In the genomic region with DNA sequence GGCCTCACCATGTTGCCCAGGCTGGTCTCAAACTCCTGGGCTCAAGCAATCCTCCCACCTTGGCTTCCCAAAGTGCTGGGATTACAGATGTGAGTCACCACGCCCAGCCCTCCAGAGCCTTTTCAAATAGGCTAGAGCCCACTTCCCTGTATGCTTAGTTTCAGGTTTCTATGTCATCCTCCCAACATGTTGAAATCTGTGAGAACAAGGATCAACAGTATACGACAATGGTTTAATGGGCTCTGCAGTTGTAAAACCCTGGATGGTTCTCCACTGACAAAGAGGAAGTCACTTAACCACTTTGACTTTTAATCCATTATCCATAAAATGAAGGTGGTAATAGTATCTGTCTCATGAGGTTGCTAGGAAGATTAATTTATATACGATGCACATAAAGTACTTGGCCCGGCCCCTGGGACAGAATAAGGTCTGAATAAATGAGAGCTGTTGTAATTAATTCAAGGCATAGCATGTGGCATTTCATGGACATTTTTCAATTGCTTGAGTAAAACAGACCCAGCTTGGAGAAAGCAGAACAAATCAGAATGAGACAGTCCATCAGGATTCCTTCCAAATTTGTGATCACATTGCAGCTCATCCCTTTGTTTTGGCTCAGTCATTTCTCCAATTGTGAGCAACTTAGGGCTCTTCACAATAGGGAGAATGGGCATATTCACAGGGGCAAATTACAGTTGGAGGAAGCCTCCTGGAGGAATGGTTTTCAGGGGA, we compare ENCODE assay signal across 11 cellular contexts.
A peak's percentile ranks its signal among the peaks of the same experiment; 100 is the strongest.
DNase-seq lines count a peak whose midpoint lies in the region; ATAC-seq and TF ChIP-seq lines count a peak whose summit lies in the region.
"Had no signal": no experiment of that assay in that cellular context is flagged by ENCODE, and none has a peak within 500 bp of the region (broad histone marks: within the 10 kb centered on the region; RNA-seq: fewer than 3 reads in every experiment).

No MANE protein-coding gene starts in this region.

- no peaks in the 10 kb centered on the region for H3K9me3 ChIP-seq in esophagus (ENCODE audit: control insufficient read depth in 2 of 2, insufficient read depth in 1 of 2, low read depth in 1 of 2, low read length in 1 of 2)
- H3K9me3 ChIP-seq in transverse colon, result no peaks in the 10 kb centered on the region
- H3K9me3 ChIP-seq: heart left ventricle had no signal

- no peaks in the 10 kb centered on the region for H3K27me3 ChIP-seq in esophagus (ENCODE audit: control insufficient read depth in 1 of 2, insufficient read depth in 2 of 2, low read length in 2 of 2)
- no peaks in the 10 kb centered on the region for H3K27me3 ChIP-seq in transverse colon
- H3K27me3 ChIP-seq: heart left ventricle had no signal

- intact Hi-C loops in transverse colon (cut with DNase I; ENCODE audit: low total_unique reads), result no loop called here

- no peak for ATAC-seq in GM18909 (IDR thresholded peaks at IDR 0.05; ENCODE audit: poor library complexity, unreplicated experiment)

- TF ChIP-seq POLR2A in transverse colon (IDR thresholded peaks at IDR 0.05), result no peak

- in situ Hi-C loops in transverse colon (cut with MboI; ENCODE audit: low pct_ligation_motif_present in 1 of 4, low pct_unique_long_range_greater_than_20kb in 1 of 4, low sequenced_read_pairs in 3 of 4), result no loop called here

- DNase-seq in NCI-H2171 treated with DMSO at 0.1 percent for 48 hours (lab: John Stamatoyannopoulos, UW), result peak; percentile 57
- DNase-seq in NCI-H2171 (lab: John Stamatoyannopoulos, UW), result no peak
- DNase-seq in NCI-H748 (lab: John Stamatoyannopoulos, UW; ENCODE audit: unreplicated experiment), result peak; percentile 97
- peak; percentile 71 for DNase-seq in transverse colon
- DNase-seq in ecto neural progenitor cell (ENCODE audit: low spot score), result no peak
- no peak for DNase-seq in NCI-H446 treated with DMSO at 0.1 percent for 48 hours (lab: John Stamatoyannopoulos, UW)
- DNase-seq: 8988T, EL, heart left ventricle had no signal

- H3K4me1 ChIP-seq in esophagus (ENCODE audit: control insufficient read depth in 2 of 2, insufficient read depth in 2 of 2, low read length in 1 of 2), result peaks cover 0 to 3% of the 10 kb centered on the region in 2 donors
- peaks cover 0 to 27% (median 5%) of the 10 kb centered on the region in 4 donors for H3K4me1 ChIP-seq in transverse colon

- no peaks in the 10 kb centered on the region for H3K36me3 ChIP-seq in esophagus (ENCODE audit: control insufficient read depth in 2 of 2, insufficient read depth in 2 of 2, low read length in 1 of 2)
- H3K36me3 ChIP-seq in transverse colon, result no peaks in the 10 kb centered on the region
- H3K36me3 ChIP-seq: heart left ventricle had no signal

- H3K27ac ChIP-seq in esophagus (ENCODE audit: low read depth in 2 of 2, low read length in 1 of 2) (peak overlapping the region; percentile 60 to 71), transverse colon (peak overlapping the region; percentile 66 to 77 (median 76))

- no peak overlapping the region for H3K4me3 ChIP-seq in esophagus (ENCODE audit: low read depth in 1 of 2, low read length in 2 of 2)
- no peak overlapping the region for H3K4me3 ChIP-seq in transverse colon
- H3K4me3 ChIP-seq: heart left ventricle had no signal

- WGBS in esophagus, 2 donors, result 49 to 65% methylated on average over 4 of the region's 4 CpGs
- WGBS in transverse colon (ENCODE audit: low coverage in 1 of 2), 2 donors, result 56% methylated on average over 4 of the region's 4 CpGs; no CpG with 5 or more reads in 1 of the 2 donors

- no peak for TF ChIP-seq CTCF in transverse colon (IDR thresholded peaks at IDR 0.05)

- TF ChIP-seq EP300 in transverse colon (IDR thresholded peaks at IDR 0.05; ENCODE audit: low read depth), result no peak

Comparison
In these comparisons a context has a peak if more than half of its experiments do, and no peak if none do; other contexts are left out.
1. DNase-seq: peak in NCI-H2171 treated with DMSO at 0.1 percent for 48 hours (single experiment), NCI-H748 (single experiment) and transverse colon (single experiment); none in NCI-H2171 (single experiment), ecto neural progenitor cell (single experiment) and NCI-H446 treated with DMSO at 0.1 percent for 48 hours (single experiment).